In the genomic region with DNA sequence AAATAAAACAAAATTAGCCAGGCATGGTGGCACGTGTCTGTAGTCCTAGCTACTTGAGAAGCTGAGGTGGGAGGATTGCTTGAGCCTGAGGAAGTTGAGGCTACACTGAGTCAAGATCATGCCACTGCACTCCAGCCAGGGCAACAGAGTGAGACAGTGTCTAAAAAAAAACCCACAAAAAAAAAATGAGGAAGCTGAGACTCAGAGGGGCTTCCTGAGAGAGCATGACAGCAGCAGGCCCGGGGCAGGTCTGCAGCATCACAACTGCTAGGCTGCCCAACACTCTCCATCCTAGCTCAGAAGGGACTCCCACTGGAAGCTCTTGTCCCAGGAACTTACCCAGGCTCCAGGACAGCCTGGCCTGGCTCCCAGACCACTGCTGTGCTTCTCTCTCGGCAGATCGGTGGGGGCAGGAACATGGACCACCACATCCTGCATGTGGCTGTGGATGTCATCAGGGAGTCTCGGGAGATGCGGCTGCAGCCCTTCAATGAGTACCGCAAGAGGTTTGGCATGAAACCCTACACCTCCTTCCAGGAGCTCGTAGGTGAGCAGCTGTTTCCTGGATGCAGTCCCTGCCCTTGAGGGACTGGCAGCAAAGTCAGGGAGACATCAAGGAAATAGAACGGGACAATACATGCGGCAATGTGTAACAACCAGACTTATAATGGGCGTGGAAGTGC, we compare ENCODE assay signal across 1 cellular context.
TF ChIP-seq lines count a peak whose summit lies in the region.

No MANE protein-coding gene starts in this region.

TF ChIP-seq in GM23338, 12 proteins besides CTCF, POLR2A, EP300 and RAD21 (continued from another document):
- TF ChIP-seq, protein P1, sequence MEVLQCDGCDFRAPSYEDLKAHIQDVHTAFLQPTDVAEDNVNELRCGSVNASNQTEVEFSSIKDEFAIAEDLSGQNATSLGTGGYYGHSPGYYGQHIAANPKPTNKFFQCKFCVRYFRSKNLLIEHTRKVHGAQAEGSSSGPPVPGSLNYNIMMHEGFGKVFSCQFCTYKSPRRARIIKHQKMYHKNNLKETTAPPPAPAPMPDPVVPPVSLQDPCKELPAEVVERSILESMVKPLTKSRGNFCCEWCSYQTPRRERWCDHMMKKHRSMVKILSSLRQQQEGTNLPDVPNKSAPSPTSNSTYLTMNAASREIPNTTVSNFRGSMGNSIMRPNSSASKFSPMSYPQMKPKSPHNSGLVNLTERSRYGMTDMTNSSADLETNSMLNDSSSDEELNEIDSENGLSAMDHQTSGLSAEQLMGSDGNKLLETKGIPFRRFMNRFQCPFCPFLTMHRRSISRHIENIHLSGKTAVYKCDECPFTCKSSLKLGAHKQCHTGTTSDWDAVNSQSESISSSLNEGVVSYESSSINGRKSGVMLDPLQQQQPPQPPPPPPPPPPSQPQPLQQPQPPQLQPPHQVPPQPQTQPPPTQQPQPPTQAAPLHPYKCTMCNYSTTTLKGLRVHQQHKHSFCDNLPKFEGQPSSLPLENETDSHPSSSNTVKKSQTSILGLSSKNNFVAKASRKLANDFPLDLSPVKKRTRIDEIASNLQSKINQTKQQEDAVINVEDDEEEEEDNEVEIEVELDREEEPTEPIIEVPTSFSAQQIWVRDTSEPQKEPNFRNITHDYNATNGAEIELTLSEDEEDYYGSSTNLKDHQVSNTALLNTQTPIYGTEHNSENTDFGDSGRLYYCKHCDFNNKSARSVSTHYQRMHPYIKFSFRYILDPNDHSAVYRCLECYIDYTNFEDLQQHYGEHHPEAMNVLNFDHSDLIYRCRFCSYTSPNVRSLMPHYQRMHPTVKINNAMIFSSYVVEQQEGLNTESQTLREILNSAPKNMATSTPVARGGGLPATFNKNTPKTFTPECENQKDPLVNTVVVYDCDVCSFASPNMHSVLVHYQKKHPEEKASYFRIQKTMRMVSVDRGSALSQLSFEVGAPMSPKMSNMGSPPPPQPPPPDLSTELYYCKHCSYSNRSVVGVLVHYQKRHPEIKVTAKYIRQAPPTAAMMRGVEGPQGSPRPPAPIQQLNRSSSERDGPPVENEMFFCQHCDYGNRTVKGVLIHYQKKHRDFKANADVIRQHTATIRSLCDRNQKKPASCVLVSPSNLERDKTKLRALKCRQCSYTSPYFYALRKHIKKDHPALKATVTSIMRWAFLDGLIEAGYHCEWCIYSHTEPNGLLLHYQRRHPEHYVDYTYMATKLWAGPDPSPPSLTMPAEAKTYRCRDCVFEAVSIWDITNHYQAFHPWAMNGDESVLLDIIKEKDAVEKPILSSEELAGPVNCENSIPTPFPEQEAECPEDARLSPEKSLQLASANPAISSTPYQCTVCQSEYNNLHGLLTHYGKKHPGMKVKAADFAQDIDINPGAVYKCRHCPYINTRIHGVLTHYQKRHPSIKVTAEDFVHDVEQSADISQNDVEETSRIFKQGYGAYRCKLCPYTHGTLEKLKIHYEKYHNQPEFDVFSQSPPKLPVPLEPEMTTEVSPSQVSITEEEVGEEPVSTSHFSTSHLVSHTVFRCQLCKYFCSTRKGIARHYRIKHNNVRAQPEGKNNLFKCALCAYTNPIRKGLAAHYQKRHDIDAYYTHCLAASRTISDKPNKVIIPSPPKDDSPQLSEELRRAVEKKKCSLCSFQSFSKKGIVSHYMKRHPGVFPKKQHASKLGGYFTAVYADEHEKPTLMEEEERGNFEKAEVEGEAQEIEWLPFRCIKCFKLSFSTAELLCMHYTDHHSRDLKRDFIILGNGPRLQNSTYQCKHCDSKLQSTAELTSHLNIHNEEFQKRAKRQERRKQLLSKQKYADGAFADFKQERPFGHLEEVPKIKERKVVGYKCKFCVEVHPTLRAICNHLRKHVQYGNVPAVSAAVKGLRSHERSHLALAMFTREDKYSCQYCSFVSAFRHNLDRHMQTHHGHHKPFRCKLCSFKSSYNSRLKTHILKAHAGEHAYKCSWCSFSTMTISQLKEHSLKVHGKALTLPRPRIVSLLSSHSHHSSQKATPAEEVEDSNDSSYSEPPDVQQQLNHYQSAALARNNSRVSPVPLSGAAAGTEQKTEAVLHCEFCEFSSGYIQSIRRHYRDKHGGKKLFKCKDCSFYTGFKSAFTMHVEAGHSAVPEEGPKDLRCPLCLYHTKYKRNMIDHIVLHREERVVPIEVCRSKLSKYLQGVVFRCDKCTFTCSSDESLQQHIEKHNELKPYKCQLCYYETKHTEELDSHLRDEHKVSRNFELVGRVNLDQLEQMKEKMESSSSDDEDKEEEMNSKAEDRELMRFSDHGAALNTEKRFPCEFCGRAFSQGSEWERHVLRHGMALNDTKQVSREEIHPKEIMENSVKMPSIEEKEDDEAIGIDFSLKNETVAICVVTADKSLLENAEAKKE (CRISPR knock-in tag; IDR thresholded peaks at IDR 0.05): no peak
- TF ChIP-seq, protein P2, sequence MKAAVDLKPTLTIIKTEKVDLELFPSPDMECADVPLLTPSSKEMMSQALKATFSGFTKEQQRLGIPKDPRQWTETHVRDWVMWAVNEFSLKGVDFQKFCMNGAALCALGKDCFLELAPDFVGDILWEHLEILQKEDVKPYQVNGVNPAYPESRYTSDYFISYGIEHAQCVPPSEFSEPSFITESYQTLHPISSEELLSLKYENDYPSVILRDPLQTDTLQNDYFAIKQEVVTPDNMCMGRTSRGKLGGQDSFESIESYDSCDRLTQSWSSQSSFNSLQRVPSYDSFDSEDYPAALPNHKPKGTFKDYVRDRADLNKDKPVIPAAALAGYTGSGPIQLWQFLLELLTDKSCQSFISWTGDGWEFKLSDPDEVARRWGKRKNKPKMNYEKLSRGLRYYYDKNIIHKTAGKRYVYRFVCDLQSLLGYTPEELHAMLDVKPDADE (IDR thresholded peaks at IDR 0.05): no peak
- TF ChIP-seq STAT1 (IDR thresholded peaks at IDR 0.05; ENCODE audit: unreplicated experiment): no peak
